In genomic region chr13:114111577-114111976, GRCh38 we compare ENCODE assay signal across 10 cellular contexts. TPM values are rescaled to one million over a fixed set of nuclear protein-coding genes. Genes with fewer than 3 reads are reported as not detected.
A peak's percentile ranks its signal among the peaks of the same experiment; 100 is the strongest.
DNase-seq lines count a peak whose midpoint lies in the region; ATAC-seq and TF ChIP-seq lines count a peak whose summit lies in the region.
"Had no signal": no experiment of that assay in that cellular context is flagged by ENCODE, and none has a peak within 500 bp of the region (broad histone marks: within the 10 kb centered on the region; RNA-seq: fewer than 3 reads in every experiment).

No MANE protein-coding gene starts in this region.

- intact Hi-C loops in cardiac septum (cut with DNase I) (no loop called here), right cardiac atrium (cut with DNase I) (no loop called here), thyroid gland (cut with DNase I) (no loop called here)

- no peak for ATAC-seq in right cardiac atrium
- ATAC-seq in HG03175 (IDR thresholded peaks at IDR 0.05; ENCODE audit: unreplicated experiment), result no peak

- no peak for TF ChIP-seq POLR2A in thyroid gland (IDR thresholded peaks at IDR 0.05)

- H3K4me3 ChIP-seq in right cardiac atrium (ENCODE audit: low read length), result no peak overlapping the region
- H3K4me3 ChIP-seq in hepatocyte, result no peak overlapping the region
- no peak overlapping the region for H3K4me3 ChIP-seq in thymus (ENCODE audit: low read length)
- H3K4me3 ChIP-seq in thyroid gland (replicated peaks in 1 of 3), result no peak overlapping the region

- H3K4me1 ChIP-seq in right cardiac atrium (ENCODE audit: control insufficient read depth, insufficient read depth, low read length), result no peaks in the 10 kb centered on the region
- peaks cover 19% of the 10 kb centered on the region for H3K4me1 ChIP-seq in hepatocyte (ENCODE audit: insufficient read depth)
- peaks cover 22% of the 10 kb centered on the region for H3K4me1 ChIP-seq in thymus (ENCODE audit: control insufficient read depth, insufficient read depth, low read length)
- peaks cover 5 to 15% of the 10 kb centered on the region in 2 donors for H3K4me1 ChIP-seq in thyroid gland

- H3K27me3 ChIP-seq in right cardiac atrium (ENCODE audit: control insufficient read depth, insufficient read depth) (no peaks in the 10 kb centered on the region), hepatocyte (no peaks in the 10 kb centered on the region), thymus (ENCODE audit: control insufficient read depth, insufficient read depth) (no peaks in the 10 kb centered on the region), thyroid gland (no peaks in the 10 kb centered on the region)

- no peaks in the 10 kb centered on the region for H4K20me1 ChIP-seq in hepatocyte (ENCODE audit: insufficient read depth, poor library complexity, severe bottlenecking)

- H3K4me3 Mint-ChIP-seq in activated CD4-positive, alpha-beta memory T cell treated with anti-CD3 and anti-CD28 coated beads, Interleukin-2, amount 10 ng/mL, durations not matched to agents 7 days and 5 days, result no peak overlapping the region

- no peak overlapping the region for H3K27ac ChIP-seq in right cardiac atrium (ENCODE audit: low read length)
- peak overlapping the region; percentile 85 for H3K27ac ChIP-seq in hepatocyte
- H3K27ac ChIP-seq in thymus (ENCODE audit: low read depth), result peak overlapping the region; percentile 68
- H3K27ac ChIP-seq in thyroid gland, result no peak overlapping the region

- H3K36me3 Mint-ChIP-seq in activated CD4-positive, alpha-beta memory T cell treated with anti-CD3 and anti-CD28 coated beads, Interleukin-2, amount 10 ng/mL, durations not matched to agents 7 days and 5 days (ENCODE audit: low read depth), result peaks cover 53% of the 10 kb centered on the region

- H3K27me3 Mint-ChIP-seq in activated CD4-positive, alpha-beta memory T cell treated with anti-CD3 and anti-CD28 coated beads, Interleukin-2, amount 10 ng/mL, durations not matched to agents 7 days and 5 days, result no peaks in the 10 kb centered on the region

- H3K4me2 ChIP-seq in hepatocyte, result peak overlapping the region; percentile 61

- H3K79me2 ChIP-seq in hepatocyte, result peaks cover 16% of the 10 kb centered on the region

- peak overlapping the region; percentile 80 for H3K27ac Mint-ChIP-seq in activated CD4-positive, alpha-beta memory T cell treated with anti-CD3 and anti-CD28 coated beads, Interleukin-2, amount 10 ng/mL, durations not matched to agents 7 days and 5 days

- POLR2A ChIA-PET in activated CD4-positive, alpha-beta memory T cell treated with anti-CD3 and anti-CD28 coated beads, Interleukin-2, amount 10 ng/mL, durations not matched to agents 7 days and 5 days (lab: Charles Lee), result interaction anchor here (1.2 to 7.0 kb wide), 9 partner anchors 16 to 170 kb away, joined by 4 to 84 read pairs (median 8); partner anchors contain the start of gene UPF3A

- DNase-seq in cardiac septum (ENCODE audit: low spot score) (peak; percentile 19), right cardiac atrium (no peak), hepatocyte (ENCODE audit: low spot score) (no peak), UCSD-AML1 (lab: John Stamatoyannopoulos, UW; ENCODE audit: unreplicated experiment) (no peak), thyroid gland (no peak)
- no peak for DNase-seq in activated CD4-positive, alpha-beta memory T cell treated with anti-CD3 and anti-CD28 coated beads, Interleukin-2, amount 10 ng/mL, durations not matched to agents 7 days and 5 days
- DNase-seq: C1 segment of cervical spinal cord, NCI-H1092 had no signal

- CTCF ChIA-PET in activated CD4-positive, alpha-beta memory T cell treated with anti-CD3 and anti-CD28 coated beads, Interleukin-2, amount 10 ng/mL, durations not matched to agents 7 days and 5 days (lab: Charles Lee), result interaction anchor here (0.7 to 4.4 kb wide), 10 partner anchors 17 to 142 kb away, joined by 3 to 26 read pairs (median 5); no protein-coding TSS in a partner anchor

- H3K9me3 Mint-ChIP-seq in activated CD4-positive, alpha-beta memory T cell treated with anti-CD3 and anti-CD28 coated beads, Interleukin-2, amount 10 ng/mL, durations not matched to agents 7 days and 5 days, result no peaks in the 10 kb centered on the region

- no peak overlapping the region for H2AFZ ChIP-seq in hepatocyte

- no peaks in the 10 kb centered on the region for H3K36me3 ChIP-seq in hepatocyte (replicated peaks; ENCODE audit: insufficient read depth, low read depth)
- peaks cover 4% of the 10 kb centered on the region for H3K36me3 ChIP-seq in thymus (ENCODE audit: control insufficient read depth, insufficient read depth)
- no peaks in the 10 kb centered on the region for H3K36me3 ChIP-seq in thyroid gland

- no peaks in the 10 kb centered on the region for H3K9me2 ChIP-seq in hepatocyte (replicated peaks; ENCODE audit: insufficient read depth)

- peaks cover 65% of the 10 kb centered on the region for H3K4me1 Mint-ChIP-seq in activated CD4-positive, alpha-beta memory T cell treated with anti-CD3 and anti-CD28 coated beads, Interleukin-2, amount 10 ng/mL, durations not matched to agents 7 days and 5 days

- no peaks in the 10 kb centered on the region for H3K9me3 ChIP-seq in right cardiac atrium (ENCODE audit: control insufficient read depth, low read length)
- H3K9me3 ChIP-seq in hepatocyte (ENCODE audit: low read depth), result no peaks in the 10 kb centered on the region
- H3K9me3 ChIP-seq in thymus (ENCODE audit: control insufficient read depth), result no peaks in the 10 kb centered on the region
- H3K9me3 ChIP-seq in thyroid gland, result no peaks in the 10 kb centered on the region

- TF ChIP-seq CTCF in hepatocyte (IDR thresholded peaks at IDR 0.05; ENCODE audit: poor library complexity) (no peak), thyroid gland (IDR thresholded peaks at IDR 0.05) (no peak)

- WGBS in right cardiac atrium, result 61% methylated on average over 11 of the region's 11 CpGs
- 43% methylated on average over 11 of the region's 11 CpGs for WGBS in hepatocyte (ENCODE audit: low lambda C conversion rate, missing lambda C conversion rate)
- 74% methylated on average over 11 of the region's 11 CpGs for WGBS in thymus
- WGBS in thyroid gland, 2 donors, result 68 to 71% methylated on average over 11 of the region's 11 CpGs

RNA-seq across cellular contexts. Expression of gene RASA3, which starts 20.8 kb away (rescaled TPM):
- 9.7 TPM for total RNA-seq in cardiac septum
- 10 to 100 TPM in 3 of 4 donors, 1 to 10 TPM in 1; 9.4 to 15.5 (median 11.8) TPM for total RNA-seq in right cardiac atrium
- polyA plus RNA-seq in right cardiac atrium, result 7.4 TPM
- 10 to 100 TPM; 97.2 to 99.3 TPM for total RNA-seq in activated CD4-positive, alpha-beta memory T cell treated with anti-CD3 and anti-CD28 coated beads, Interleukin-2, amount 10 ng/mL, durations not matched to agents 7 days and 5 days
- 4.3 and 6.1 TPM in 2 replicates for total RNA-seq in hepatocyte
- 5.6 and 5.8 TPM in 2 replicates for polyA plus RNA-seq in hepatocyte
- 23.8 TPM for polyA plus RNA-seq in thymus
- total RNA-seq in thyroid gland, result 10 to 100 TPM; 22.3 to 32.3 (median 25.5) TPM

Comparison
In these comparisons a context has a peak if more than half of its experiments do, and no peak if none do; other contexts are left out.
1. H3K27ac ChIP-seq: peak in hepatocyte (single experiment) and thymus (single experiment); none in right cardiac atrium (single experiment) and thyroid gland (0 of 3).